23 cellular contexts compared by ENCODE assay signal in the genomic region with DNA sequence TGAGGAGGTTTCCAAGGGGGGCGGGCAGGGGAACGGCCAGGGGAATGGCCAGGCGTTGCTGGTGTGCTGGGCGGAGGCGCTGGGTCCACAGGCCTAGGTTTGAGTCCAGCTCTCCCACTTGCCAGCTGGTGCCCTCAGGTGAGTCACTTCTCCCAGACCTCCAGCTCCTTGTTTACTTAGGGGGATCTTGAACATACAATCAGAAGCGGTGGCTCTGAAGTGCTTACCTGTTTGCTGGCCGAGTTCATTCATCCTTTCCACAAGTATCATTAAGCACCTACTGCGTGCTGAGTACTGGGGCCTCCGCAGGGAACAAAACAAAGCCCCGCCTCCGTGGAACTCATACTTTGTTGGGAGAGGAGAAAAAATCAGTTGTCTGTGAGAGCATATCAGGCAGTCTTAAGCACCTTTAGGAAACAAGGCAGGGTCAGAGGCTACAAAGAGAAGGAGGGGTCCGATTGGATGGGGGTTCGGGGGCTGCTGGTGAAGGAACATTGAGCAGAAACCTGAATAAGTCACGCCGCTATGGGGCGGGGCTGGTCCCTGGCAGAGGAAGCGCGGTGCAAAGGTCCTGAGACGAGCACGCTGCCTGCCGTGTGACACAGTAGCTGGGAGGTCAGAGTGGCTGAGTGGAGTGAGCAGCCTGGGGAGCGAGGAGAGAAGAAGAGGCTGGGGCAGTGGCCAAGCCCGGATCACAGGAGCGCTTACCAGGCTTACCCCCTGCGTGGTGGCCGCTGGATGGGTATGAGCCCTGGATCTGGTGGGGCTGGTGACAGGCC. TPM values are rescaled to one million over a fixed set of nuclear protein-coding genes. Genes with fewer than 3 reads are reported as not detected.
A peak's percentile ranks its signal among the peaks of the same experiment; 100 is the strongest.
DNase-seq lines count a peak whose midpoint lies in the region; ATAC-seq and TF ChIP-seq lines count a peak whose summit lies in the region.
"Had no signal": no experiment of that assay in that cellular context is flagged by ENCODE, and none has a peak within 500 bp of the region (broad histone marks: within the 10 kb centered on the region; RNA-seq: fewer than 3 reads in every experiment).

No MANE protein-coding gene starts in this region.

- peak in 1 of 2 donors; percentile 2 for TF ChIP-seq POLR2A in thyroid gland (IDR thresholded peaks at IDR 0.05)

- no peak overlapping the region for H2AFZ ChIP-seq in GM23338

- H3K27ac ChIP-seq in GM23338 (ENCODE audit: low read depth) (no peak overlapping the region), WERI-Rb-1 (peak overlapping the region; percentile 95), liver (ENCODE audit: low read depth in 1 of 2, low read length in 2 of 2) (peak overlapping the region; percentile 78 to 88), thyroid gland (peak overlapping the region; percentile 72 to 93 (median 86)), psoas muscle (no peak overlapping the region)
- H3K27ac ChIP-seq: C4-2B had no signal

- no peaks in the 10 kb centered on the region for H3K4me1 Mint-ChIP-seq in GM23338
- H3K4me1 Mint-ChIP-seq: activated B cell treated with CpG ODN at 0.5 μM for 24 hours; activated T-helper 17 cell treated with anti-CD3 and anti-CD28 coated beads, Interleukin-2, amount 50 U/mL, for 72 hours had no signal

- H3K36me3 ChIP-seq in GM23338 (ENCODE audit: insufficient read depth) = peaks cover 6% of the 10 kb centered on the region; the same call in 1 of the 2 replicates
- peaks cover 80% of the 10 kb centered on the region for H3K36me3 ChIP-seq in WERI-Rb-1
- peaks cover 8 to 19% (median 13%) of the 10 kb centered on the region in 4 donors for H3K36me3 ChIP-seq in liver (ENCODE audit: control insufficient read depth in 4 of 4, insufficient read depth in 3 of 4, low read depth in 1 of 4, low read length in 3 of 4)
- peaks cover 7 to 11% of the 10 kb centered on the region in 2 donors for H3K36me3 ChIP-seq in thyroid gland
- H3K36me3 ChIP-seq in psoas muscle (ENCODE audit: insufficient read depth in 1 of 2, low read depth in 1 of 2) = peaks cover 3 to 61% of the 10 kb centered on the region in 2 donors

- DNase-seq in GM23338 (ENCODE audit: low spot score) = no peak
- DNase-seq in WERI-Rb-1 = no peak
- peak; percentile 86 to 89 for DNase-seq in thyroid gland
- no peak for DNase-seq in psoas muscle
- DNase-seq: activated B cell treated with CpG ODN at 0.5 μM for 24 hours; activated CD4-positive, alpha-beta T cell treated with anti-CD3 and anti-CD28 coated beads, Interleukin-2, amount 50 U/mL, for 4 hours; activated CD8-positive, alpha-beta memory T cell treated with anti-CD3 and anti-CD28 coated beads, Interleukin-2, amount 50 U/mL, for 4 hours; aorta; KG1; NCI-H1436; NCI-H2171; NCI-H69; occipital lobe; SK-N-SH had no signal

- H3K27ac Mint-ChIP-seq in GM23338 = peak overlapping the region; percentile 11; the same call in 1 of the 2 replicates
- H3K27ac Mint-ChIP-seq: activated B cell treated with CpG ODN at 0.5 μM for 24 hours; activated naive CD8-positive, alpha-beta T cell; activated T-helper 17 cell treated with anti-CD3 and anti-CD28 coated beads, Interleukin-2, amount 50 U/mL, for 72 hours; dendritic cell treated with granulocyte-macrophage colony-stimulating factor and Interleukin-4, amounts not matched to agents 40 ng/mL and 50 ng/mL, for 4 days had no signal

- WGBS in liver = 56% methylated on average over 26 of the region's 26 CpGs
- WGBS in thyroid gland, 2 donors = 46 to 53% methylated on average over 22 to 26 of the region's 26 CpGs
- 93 to 95% (median 94%) methylated on average over 26 of the region's 26 CpGs for WGBS in psoas muscle, 3 donors

- no peak for ATAC-seq in GM23338
- no peak for ATAC-seq in psoas muscle
- ATAC-seq in HG03045 (IDR thresholded peaks at IDR 0.05; ENCODE audit: unreplicated experiment) = no peak
- no peak for ATAC-seq in HG03520 (IDR thresholded peaks at IDR 0.05; ENCODE audit: unreplicated experiment)
- ATAC-seq: activated T-helper 17 cell treated with anti-CD3 and anti-CD28 coated beads, Interleukin-2, amount 50 U/mL, for 72 hours had no signal

- H3K27me3 ChIP-seq in GM23338 (ENCODE audit: insufficient read depth) (no peaks in the 10 kb centered on the region), WERI-Rb-1 (ENCODE audit: insufficient read depth, low read depth, severe bottlenecking) (no peaks in the 10 kb centered on the region), liver (ENCODE audit: control insufficient read depth in 4 of 4, insufficient read depth in 4 of 4, low read length in 3 of 4) (no peaks in the 10 kb centered on the region), thyroid gland (no peaks in the 10 kb centered on the region), psoas muscle (ENCODE audit: insufficient read depth in 3 of 3, low read length in 2 of 3) (no peaks in the 10 kb centered on the region)

- H3K4me3 Mint-ChIP-seq in GM23338 = no peak overlapping the region
- H3K4me3 Mint-ChIP-seq: activated B cell treated with CpG ODN at 0.5 μM for 24 hours; activated naive CD8-positive, alpha-beta T cell; activated T-helper 17 cell treated with anti-CD3 and anti-CD28 coated beads, Interleukin-2, amount 50 U/mL, for 72 hours; dendritic cell treated with granulocyte-macrophage colony-stimulating factor and Interleukin-4, amounts not matched to agents 40 ng/mL and 50 ng/mL, for 4 days had no signal

- no peaks in the 10 kb centered on the region; the same call in 1 of the 2 replicates for H4K20me1 ChIP-seq in GM23338 (replicated peaks; ENCODE audit: insufficient read depth)

- H3K4me1 ChIP-seq in GM23338 (ENCODE audit: insufficient read depth) (no peaks in the 10 kb centered on the region), liver (ENCODE audit: control insufficient read depth in 4 of 4, insufficient read depth in 4 of 4, low read length in 3 of 4) (peaks cover 5 to 56% (median 35%) of the 10 kb centered on the region in 4 donors), thyroid gland (peaks cover 30 to 37% of the 10 kb centered on the region in 2 donors), psoas muscle (peaks cover 14% of the 10 kb centered on the region)
- H3K4me1 ChIP-seq: HAP-1 had no signal

- peaks cover 9% of the 10 kb centered on the region for H3K27me3 Mint-ChIP-seq in GM23338 (ENCODE audit: insufficient read depth, low read depth, poor library complexity)
- H3K27me3 Mint-ChIP-seq: activated B cell treated with CpG ODN at 0.5 μM for 24 hours; activated naive CD8-positive, alpha-beta T cell; activated T-helper 17 cell treated with anti-CD3 and anti-CD28 coated beads, Interleukin-2, amount 50 U/mL, for 72 hours; dendritic cell treated with granulocyte-macrophage colony-stimulating factor and Interleukin-4, amounts not matched to agents 40 ng/mL and 50 ng/mL, for 4 days had no signal

- no peaks in the 10 kb centered on the region for H3K79me2 ChIP-seq in GM23338 (replicated peaks; ENCODE audit: insufficient read depth)

- H3K9me3 ChIP-seq in WERI-Rb-1 (ENCODE audit: severe bottlenecking) (no peaks in the 10 kb centered on the region), liver (ENCODE audit: control insufficient read depth in 4 of 4, low read length in 3 of 4) (no peaks in the 10 kb centered on the region), thyroid gland (no peaks in the 10 kb centered on the region), psoas muscle (no peaks in the 10 kb centered on the region)
- H3K9me3 ChIP-seq: HAP-1, SK-N-SH had no signal

- no peak overlapping the region for H3K4me2 ChIP-seq in GM23338
- H3K4me2 ChIP-seq: SK-N-SH, smooth muscle cell had no signal

- intact Hi-C loops in thyroid gland (cut with DNase I) = no loop called here
- intact Hi-C loops in psoas muscle (cut with DNase I) = no loop called here

- H3K4me3 ChIP-seq in GM23338 (no peak overlapping the region), WERI-Rb-1 (ENCODE audit: low read depth, low read length) (peak overlapping the region; percentile 23), liver (ENCODE audit: low read depth in 1 of 3, low read length in 3 of 3) (no peak overlapping the region), thyroid gland (replicated peaks in 1 of 3) (no peak overlapping the region), psoas muscle (no peak overlapping the region)
- H3K4me3 ChIP-seq: HAP-1, smooth muscle cell had no signal

- H3K36me3 Mint-ChIP-seq in GM23338 (ENCODE audit: low read depth) = peaks cover 19% of the 10 kb centered on the region

- no peaks in the 10 kb centered on the region for H3F3A ChIP-seq in GM23338 (replicated peaks; ENCODE audit: low read depth)

- TF ChIP-seq RAD21 in liver (IDR thresholded peaks at IDR 0.05) = peak; percentile 10 to 57

- TF ChIP-seq CTCF in GM23338 (conservative IDR thresholded peaks at IDR 0.05; ENCODE audit: low read depth in 2 of 2) (no peak), WERI-Rb-1 (IDR thresholded peaks at IDR 0.05; ENCODE audit: low read depth, low read length) (no peak), liver (IDR thresholded peaks at IDR 0.05; ENCODE audit: low read depth, low read length, missing input control) (no peak), thyroid gland (IDR thresholded peaks at IDR 0.05) (no peak), psoas muscle (IDR thresholded peaks at IDR 0.05) (no peak)

- peak overlapping the region in 1 of 2 donors; percentile 60 for H3K9ac ChIP-seq in liver (ENCODE audit: low read depth in 1 of 2, low read length in 2 of 2)
- H3K9ac ChIP-seq: SK-N-SH had no signal

- no peaks in the 10 kb centered on the region for H3K9me2 ChIP-seq in GM23338 (ENCODE audit: insufficient read depth)
- H3K9me2 ChIP-seq: SK-N-SH had no signal

- no peaks in the 10 kb centered on the region for H3K9me3 Mint-ChIP-seq in GM23338
- H3K9me3 Mint-ChIP-seq: activated B cell treated with CpG ODN at 0.5 μM for 24 hours; activated T-helper 17 cell treated with anti-CD3 and anti-CD28 coated beads, Interleukin-2, amount 50 U/mL, for 72 hours; dendritic cell treated with granulocyte-macrophage colony-stimulating factor and Interleukin-4, amounts not matched to agents 40 ng/mL and 50 ng/mL, for 4 days had no signal

TF ChIP-seq in GM23338, 12 proteins besides CTCF, POLR2A, EP300 and RAD21 (continues in another document):
- TF ChIP-seq JUNB (IDR thresholded peaks at IDR 0.05; ENCODE audit: unreplicated experiment) (no peak), POLR2AphosphoS5 (IDR thresholded peaks at IDR 0.05; ENCODE audit: low read depth) (no peak)

TF ChIP-seq in liver, 16 proteins besides CTCF, POLR2A, EP300 and RAD21 (continues in another document):
- peak; percentile 61 for TF ChIP-seq FOXA1 (IDR thresholded peaks at IDR 0.05)

RNA-seq across cellular contexts. Expression of gene MVK, which starts 15.1 kb away (rescaled TPM):
- 29.0 and 40.1 TPM in 2 replicates for total RNA-seq in GM23338 (2014; rRNA removed; shearing (Covaris generic))
- 16.7 and 18.5 TPM in 2 replicates for polyA plus RNA-seq in GM23338 (2016; fragmentation: Nextera tagmentation; extraction: Ambion mirVana)
- total RNA-seq in liver = 10 to 100 TPM; 34.9 to 50.3 TPM
- 10 to 100 TPM; 39.0 to 43.8 TPM for polyA plus RNA-seq in liver
- total RNA-seq in thyroid gland = 10 to 100 TPM; 20.4 to 42.0 (median 31.6) TPM
- 10 to 100 TPM in 1 of 4 donors, 1 to 10 TPM in 3; 7.5 to 11.4 (median 8.7) TPM for total RNA-seq in psoas muscle
- 10 to 100 TPM in 2 of 3 donors, 1 to 10 TPM in 1; 6.4 to 10.5 (median 10.2) TPM for polyA plus RNA-seq in psoas muscle

RNA-seq across cellular contexts. Expression of gene MMAB, which starts 15.3 kb away (rescaled TPM):
- total RNA-seq in GM23338 (2014; rRNA removed; shearing (Covaris generic)) = 24.7 and 41.6 TPM in 2 replicates
- polyA plus RNA-seq in GM23338 (2016; fragmentation: Nextera tagmentation; extraction: Ambion mirVana) = 36.7 and 38.5 TPM in 2 replicates
- 10 to 100 TPM; 47.1 to 63.5 TPM for total RNA-seq in liver
- 100 to 1,000 TPM in 1 of 2 donors, 10 to 100 TPM in 1; 90.6 to 101 TPM for polyA plus RNA-seq in liver
- 10 to 100 TPM; 40.3 to 82.2 (median 69.7) TPM for total RNA-seq in thyroid gland
- 10 to 100 TPM; 28.5 to 43.3 (median 38.1) TPM for total RNA-seq in psoas muscle
- polyA plus RNA-seq in psoas muscle = 10 to 100 TPM; 17.3 to 34.6 (median 24.7) TPM

Comparison
In these comparisons a context has a peak if more than half of its experiments do, and no peak if none do; other contexts are left out.
1. DNase-seq: peak in thyroid gland (2 of 2); none in GM23338 (single experiment), WERI-Rb-1 (single experiment) and psoas muscle (0 of 2).
2. H3K27ac ChIP-seq: peak in WERI-Rb-1 (single experiment), liver (2 of 2) and thyroid gland (3 of 3); none in GM23338 (single experiment) and psoas muscle (single experiment).